ENCODE assay signal across 16 cellular contexts in the genomic region with DNA sequence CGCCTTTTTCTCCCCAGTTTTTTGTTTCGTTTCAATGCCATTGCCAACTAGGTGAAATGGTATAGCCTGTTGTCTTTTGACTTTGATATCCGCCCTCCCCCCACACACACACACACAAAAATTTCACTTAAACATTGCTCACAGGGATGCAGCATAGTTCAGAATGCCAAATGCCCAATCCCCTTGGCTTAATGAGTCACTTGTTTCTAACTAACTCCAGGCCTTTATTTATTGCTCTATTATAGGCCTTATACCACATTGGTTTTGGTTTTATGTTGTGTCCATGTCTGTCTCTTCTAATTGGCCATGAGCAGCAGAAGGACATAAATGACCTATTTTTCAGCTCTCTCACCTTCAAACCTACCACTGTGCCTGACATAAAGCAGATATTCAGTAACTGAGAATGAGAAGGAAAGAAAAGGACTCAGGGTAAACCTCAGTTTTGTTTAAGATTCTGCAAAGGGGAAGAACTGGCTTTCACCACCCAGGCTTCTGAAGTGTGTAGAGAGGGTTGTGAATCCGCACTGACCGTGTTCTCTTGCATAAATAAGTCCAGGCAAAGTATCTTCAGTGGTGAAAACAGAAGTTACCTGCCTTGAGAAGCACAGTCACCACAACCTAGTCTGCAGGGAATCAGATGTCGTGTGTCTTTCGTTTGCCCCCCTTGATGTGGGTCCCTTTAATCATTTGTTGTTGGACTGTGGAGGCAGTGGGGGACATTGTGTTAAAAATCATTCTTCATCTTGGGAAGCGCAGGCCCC.
DNase-seq lines count a peak whose midpoint lies in the region; FAIRE-seq and TF ChIP-seq lines count a peak whose summit lies in the region.
"Had no signal": no experiment of that assay in that cellular context is flagged by ENCODE, and none has a peak within 500 bp of the region (broad histone marks: within the 10 kb centered on the region; RNA-seq: fewer than 3 reads in every experiment).

No MANE protein-coding gene starts in this region.

- TF ChIP-seq POLR2A in erythroblast (IDR thresholded peaks at IDR 0.05; ENCODE audit: low read length) (no peak), H54 (IDR thresholded peaks at IDR 0.05; ENCODE audit: low read depth, low read length) (no peak)

- no peak overlapping the region for H3K4me3 Mint-ChIP-seq in activated naive CD4-positive, alpha-beta T cell treated with anti-CD3 and anti-CD28 coated beads for 36 hours
- H3K4me3 Mint-ChIP-seq in immature natural killer cell: peak overlapping the region; percentile 23 to 54 (median 49)
- no peak overlapping the region for H3K4me3 Mint-ChIP-seq in activated CD4-positive, alpha-beta memory T cell treated with anti-CD3 and anti-CD28 coated beads, Interleukin-2, amount 10 ng/mL, durations not matched to agents 7 days and 5 days

- H3K27ac Mint-ChIP-seq in activated naive CD4-positive, alpha-beta T cell treated with anti-CD3 and anti-CD28 coated beads for 36 hours: peak overlapping the region; percentile 5
- peak overlapping the region; percentile 83 to 96 (median 87) for H3K27ac Mint-ChIP-seq in immature natural killer cell
- no peak overlapping the region for H3K27ac Mint-ChIP-seq in activated CD4-positive, alpha-beta memory T cell treated with anti-CD3 and anti-CD28 coated beads, Interleukin-2, amount 10 ng/mL, durations not matched to agents 7 days and 5 days
- H3K27ac Mint-ChIP-seq: progenitor cell of endocrine pancreas had no signal

- intact Hi-C loops in activated naive CD4-positive, alpha-beta T cell treated with anti-CD3 and anti-CD28 coated beads for 36 hours (cut with micrococcal nuclease): no loop called here

- no peaks in the 10 kb centered on the region for H3K27me3 ChIP-seq in MG63
- H3K27me3 ChIP-seq: left lung, upper lobe of left lung had no signal

- no peaks in the 10 kb centered on the region for H3K9me3 Mint-ChIP-seq in activated naive CD4-positive, alpha-beta T cell treated with anti-CD3 and anti-CD28 coated beads for 36 hours
- no peaks in the 10 kb centered on the region for H3K9me3 Mint-ChIP-seq in immature natural killer cell
- peaks cover 3% of the 10 kb centered on the region for H3K9me3 Mint-ChIP-seq in activated CD4-positive, alpha-beta memory T cell treated with anti-CD3 and anti-CD28 coated beads, Interleukin-2, amount 10 ng/mL, durations not matched to agents 7 days and 5 days

- no peaks in the 10 kb centered on the region for H3K27me3 Mint-ChIP-seq in activated naive CD4-positive, alpha-beta T cell treated with anti-CD3 and anti-CD28 coated beads for 36 hours (ENCODE audit: low read depth)
- H3K27me3 Mint-ChIP-seq in immature natural killer cell (ENCODE audit: low read depth in 3 of 3): peaks cover 6 to 15% (median 9%) of the 10 kb centered on the region in 3 donors
- no peaks in the 10 kb centered on the region for H3K27me3 Mint-ChIP-seq in activated CD4-positive, alpha-beta memory T cell treated with anti-CD3 and anti-CD28 coated beads, Interleukin-2, amount 10 ng/mL, durations not matched to agents 7 days and 5 days

- no peak for DNase-seq in activated naive CD4-positive, alpha-beta T cell treated with anti-CD3 and anti-CD28 coated beads for 36 hours
- no peak for DNase-seq in activated naive CD4-positive, alpha-beta T cell treated with Interleukin-2 at 50 U/mL for 16 hours
- DNase-seq in MG63 (peak; percentile 56), immature natural killer cell (no peak), SHP77 treated with DMSO at 0.1 percent for 48 hours (lab: John Stamatoyannopoulos, UW) (no peak), erythroblast (lab: John Stamatoyannopoulos, UW) (no peak), H54 (ENCODE audit: insufficient read length, low spot score) (no peak)
- DNase-seq in activated CD4-positive, alpha-beta memory T cell treated with anti-CD3 and anti-CD28 coated beads, Interleukin-2, amount 10 ng/mL, durations not matched to agents 7 days and 5 days: no peak
- DNase-seq: EL, H7, left lung, NCI-H446, small intestine, upper lobe of left lung had no signal

- H3K36me3 ChIP-seq in MG63: no peaks in the 10 kb centered on the region
- H3K36me3 ChIP-seq: left lung, upper lobe of left lung had no signal

- H3K4me1 Mint-ChIP-seq in activated naive CD4-positive, alpha-beta T cell treated with anti-CD3 and anti-CD28 coated beads for 36 hours (ENCODE audit: low read depth): peaks cover 80% of the 10 kb centered on the region
- peaks cover 85 to 92% of the 10 kb centered on the region in 2 donors for H3K4me1 Mint-ChIP-seq in immature natural killer cell
- H3K4me1 Mint-ChIP-seq in activated CD4-positive, alpha-beta memory T cell treated with anti-CD3 and anti-CD28 coated beads, Interleukin-2, amount 10 ng/mL, durations not matched to agents 7 days and 5 days: peaks cover 63% of the 10 kb centered on the region

- no peaks in the 10 kb centered on the region for H3K9me3 ChIP-seq in MG63
- H3K9me3 ChIP-seq: left lung, upper lobe of left lung had no signal

- CTCF ChIA-PET in activated naive CD4-positive, alpha-beta T cell treated with anti-CD3 and anti-CD28 coated beads for 36 hours (lab: Charles Lee): no interaction called here
- CTCF ChIA-PET in activated CD4-positive, alpha-beta memory T cell treated with anti-CD3 and anti-CD28 coated beads, Interleukin-2, amount 10 ng/mL, durations not matched to agents 7 days and 5 days (lab: Charles Lee): no interaction called here

- H3K4me3 ChIP-seq in MG63: no peak overlapping the region
- H3K4me3 ChIP-seq: left lung, upper lobe of left lung had no signal

- POLR2A ChIA-PET in activated CD4-positive, alpha-beta memory T cell treated with anti-CD3 and anti-CD28 coated beads, Interleukin-2, amount 10 ng/mL, durations not matched to agents 7 days and 5 days (lab: Charles Lee): interaction anchor here (1.7 to 18.6 kb wide), 2 partner anchors 12 to 14 kb away, joined by 6 to 1515 read pairs; no protein-coding TSS in a partner anchor

- no peaks in the 10 kb centered on the region for H3K36me3 Mint-ChIP-seq in activated naive CD4-positive, alpha-beta T cell treated with anti-CD3 and anti-CD28 coated beads for 36 hours (ENCODE audit: low read depth)
- H3K36me3 Mint-ChIP-seq in immature natural killer cell: no peaks in the 10 kb centered on the region
- H3K36me3 Mint-ChIP-seq in activated CD4-positive, alpha-beta memory T cell treated with anti-CD3 and anti-CD28 coated beads, Interleukin-2, amount 10 ng/mL, durations not matched to agents 7 days and 5 days (ENCODE audit: low read depth): peaks cover 13% of the 10 kb centered on the region

- FAIRE-seq in H54 (lab: Jason Lieb, UNC): no peak
- FAIRE-seq: frontal cortex, small intestine had no signal

Comparison
In these comparisons a context has a peak if more than half of its experiments do, and no peak if none do; other contexts are left out.
1. H3K4me3 Mint-ChIP-seq: peak in immature natural killer cell (5 of 5); none in activated naive CD4-positive, alpha-beta T cell treated with anti-CD3 and anti-CD28 coated beads for 36 hours (single experiment) and activated CD4-positive, alpha-beta memory T cell treated with anti-CD3 and anti-CD28 coated beads, Interleukin-2, amount 10 ng/mL, durations not matched to agents 7 days and 5 days (single experiment).